ENCODE assay signal across 8 cellular contexts in genomic region chr9:122810306-122810946, GRCh38. TPM values are rescaled to one million over a fixed set of nuclear protein-coding genes. Genes with fewer than 3 reads are reported as not detected.
DNase-seq lines count a peak whose midpoint lies in the region; ATAC-seq and TF ChIP-seq lines count a peak whose summit lies in the region.

No MANE protein-coding gene starts in this region.

- H3K27ac Mint-ChIP-seq in activated T-helper 17 cell treated with anti-CD3 and anti-CD28 coated beads, Interleukin-2, amount 50 U/mL, for 72 hours: no peak overlapping the region

- peaks cover 22% of the 10 kb centered on the region for H3K4me1 Mint-ChIP-seq in activated T-helper 17 cell treated with anti-CD3 and anti-CD28 coated beads, Interleukin-2, amount 50 U/mL, for 72 hours

- peak; percentile 83 for ATAC-seq in GM21825 (IDR thresholded peaks at IDR 0.05; ENCODE audit: unreplicated experiment)
- peak; percentile 20 for ATAC-seq in activated T-helper 17 cell treated with anti-CD3 and anti-CD28 coated beads, Interleukin-2, amount 50 U/mL, for 72 hours (replicated peaks)

- H3K36me3 Mint-ChIP-seq in activated T-helper 17 cell treated with anti-CD3 and anti-CD28 coated beads, Interleukin-2, amount 50 U/mL, for 72 hours (ENCODE audit: low read depth): peaks cover 21% of the 10 kb centered on the region

- peak; percentile 81 for DNase-seq in DMS79 (lab: John Stamatoyannopoulos, UW)
- DNase-seq in MG63: peak; percentile 28
- peak; percentile 89 for DNase-seq in RWPE1 (ENCODE audit: low spot score)
- peak; percentile 73 for DNase-seq in fibroblast of villous mesenchyme (ENCODE audit: low read depth)
- DNase-seq in tibial artery: peak; percentile 59 to 83

- TF ChIP-seq CTCF in RWPE1 (conservative IDR thresholded peaks at IDR 0.05; ENCODE audit: low read depth) (peak; percentile 89), fibroblast of villous mesenchyme (IDR thresholded peaks at IDR 0.05; ENCODE audit: insufficient read depth, low read depth, low read length) (peak; percentile 67), neutrophil (IDR thresholded peaks at IDR 0.05) (peak; percentile 75), tibial artery (IDR thresholded peaks at IDR 0.05) (peak; percentile 69 to 85)

- H3K4me3 Mint-ChIP-seq in activated T-helper 17 cell treated with anti-CD3 and anti-CD28 coated beads, Interleukin-2, amount 50 U/mL, for 72 hours: no peak overlapping the region

- peaks cover 0 to under 1% of the 10 kb centered on the region in 2 experiments for H3K4me1 ChIP-seq in neutrophil (ENCODE audit: control insufficient read depth in 1 of 2, insufficient read depth in 1 of 2, low read depth in 1 of 2, low read length in 1 of 2)
- peaks cover 0 to under 1% (median 0%) of the 10 kb centered on the region in 4 donors for H3K4me1 ChIP-seq in tibial artery

- H3K27me3 ChIP-seq in MG63 (no peaks in the 10 kb centered on the region), neutrophil (no peaks in the 10 kb centered on the region), tibial artery (no peaks in the 10 kb centered on the region)

- H3K9me3 Mint-ChIP-seq in activated T-helper 17 cell treated with anti-CD3 and anti-CD28 coated beads, Interleukin-2, amount 50 U/mL, for 72 hours: peaks cover 7% of the 10 kb centered on the region

- intact Hi-C loops in tibial artery (cut with DNase I; ENCODE audit: low total_unique reads): loop anchor here (2.0 kb wide), 1 partner anchor 346 kb away; no protein-coding TSS in a partner anchor

- H3K27ac ChIP-seq in RWPE1: no peak overlapping the region
- H3K27ac ChIP-seq in neutrophil: no peak overlapping the region
- H3K27ac ChIP-seq in tibial artery: no peak overlapping the region

- H3K36me3 ChIP-seq in MG63 (no peaks in the 10 kb centered on the region), neutrophil (no peaks in the 10 kb centered on the region), tibial artery (no peaks in the 10 kb centered on the region)

- no peaks in the 10 kb centered on the region for H3K27me3 Mint-ChIP-seq in activated T-helper 17 cell treated with anti-CD3 and anti-CD28 coated beads, Interleukin-2, amount 50 U/mL, for 72 hours

- CTCF ChIA-PET in RWPE1 (lab: Yijun Ruan, JAX): interaction anchor here (0.6 to 2.4 kb wide), 7 partner anchors 178 to 715 kb away, joined by 3 to 21 read pairs (median 4); no protein-coding TSS in a partner anchor

- POLR2A ChIA-PET in RWPE1 (lab: Yijun Ruan, JAX; ENCODE audit: low non-redundant PET): no interaction called here

- H3K4me3 ChIP-seq in MG63: no peak overlapping the region
- no peak overlapping the region for H3K4me3 ChIP-seq in fibroblast of villous mesenchyme (ENCODE audit: low read depth, low read length)
- H3K4me3 ChIP-seq in neutrophil (ENCODE audit: low read depth in 1 of 2, low read length in 1 of 2): no peak overlapping the region
- H3K4me3 ChIP-seq in tibial artery: no peak overlapping the region

- H3K9me3 ChIP-seq in MG63 (peaks cover 2% of the 10 kb centered on the region), neutrophil (no peaks in the 10 kb centered on the region), tibial artery (no peaks in the 10 kb centered on the region)

RNA-seq across cellular contexts. Expression of gene OR1K1, which starts 10.5 kb away (rescaled TPM):
- total RNA-seq in MG63 (2014; rRNA removed; shearing (Covaris generic); ENCODE audit: low replicate concordance): not detected in 2 replicates
- not detected for total RNA-seq in activated T-helper 17 cell treated with anti-CD3 and anti-CD28 coated beads, Interleukin-2, amount 50 U/mL, for 72 hours
- total RNA-seq in fibroblast of villous mesenchyme: not detected in 2 replicates

RNA-seq across cellular contexts. Expression of gene PDCL, which starts 18.0 kb away (rescaled TPM):
- 23.4 and 25.8 TPM in 2 replicates for total RNA-seq in MG63 (2014; rRNA removed; shearing (Covaris generic); ENCODE audit: low replicate concordance)
- total RNA-seq in activated T-helper 17 cell treated with anti-CD3 and anti-CD28 coated beads, Interleukin-2, amount 50 U/mL, for 72 hours: 10 to 100 TPM; 15.4 to 24.0 TPM
- 31.6 and 43.6 TPM in 2 replicates for total RNA-seq in fibroblast of villous mesenchyme

RNA-seq across cellular contexts. Expression of gene OR5C1, which starts 21.7 kb away (rescaled TPM):
- not detected in 2 replicates for total RNA-seq in MG63 (2014; rRNA removed; shearing (Covaris generic); ENCODE audit: low replicate concordance)
- not detected for total RNA-seq in activated T-helper 17 cell treated with anti-CD3 and anti-CD28 coated beads, Interleukin-2, amount 50 U/mL, for 72 hours
- not detected in 2 replicates for total RNA-seq in fibroblast of villous mesenchyme

Comparison
In these comparisons a context has a peak if more than half of its experiments do, and no peak if none do; other contexts are left out.
1. DNase-seq: peak in every context shown above with its lines; median percentile 89 in RWPE1; 81 in DMS79; 73 in fibroblast of villous mesenchyme; 71 in tibial artery; 28 in MG63.